In genomic region chr1:35192853-35193664, GRCh38 we compare ENCODE assay signal across 8 cellular contexts. TPM values are rescaled to one million over a fixed set of nuclear protein-coding genes. Genes with fewer than 3 reads are reported as not detected.
DNase-seq lines count a peak whose midpoint lies in the region; ATAC-seq and TF ChIP-seq lines count a peak whose summit lies in the region.

Gene SFPQ (minus strand): TSS chr1:35193145. CDS start chr1:35193049, 96 bp downstream.

- WGBS in spleen, 5 donors: 1 to 2% (median 1%) methylated on average over 28 to 50 of the region's 50 CpGs

- H3K36me3 ChIP-seq in spleen: peaks cover 3 to 35% (median 31%) of the 10 kb centered on the region in 6 donors

- H3K4me3 ChIP-seq in AG09309 (ENCODE audit: control insufficient read depth, low read depth, low read length): peak within 1 kb of the TSS; percentile 77
- peak within 1 kb of the TSS; percentile 64 to 99 (median 94) for H3K4me3 ChIP-seq in spleen

- H3K4me1 ChIP-seq in spleen: peaks cover 29 to 45% (median 42%) of the 10 kb centered on the region in 6 donors

- H3K27me3 ChIP-seq in spleen (replicated peaks in 1 of 7): no peaks in the 10 kb centered on the region

- H3K9me3 ChIP-seq in spleen: no peaks in the 10 kb centered on the region

- no peak for TF ChIP-seq CTCF in AG09309 (IDR thresholded peaks at IDR 0.05; ENCODE audit: control insufficient read depth, insufficient read depth, low read depth, low read length, missing control alignments)
- peak in 3 of 11 experiments; percentile 17 to 31 (median 20) for TF ChIP-seq CTCF in spleen (IDR thresholded peaks at IDR 0.05 in 8 of 11, conservative IDR thresholded peaks at IDR 0.05 in 3 of 11)

- ATAC-seq in GM19023 (IDR thresholded peaks at IDR 0.05; ENCODE audit: unreplicated experiment): peak; percentile 89
- ATAC-seq in HG03280 (IDR thresholded peaks at IDR 0.05; ENCODE audit: unreplicated experiment): peak; percentile 92

- peak within 1 kb of the TSS; percentile 98 to 100 (median 99) for H3K27ac ChIP-seq in spleen

- intact Hi-C loops in spleen (cut with DNase I; ENCODE audit: low total_unique reads): no loop called here

- DNase-seq in AG09309 (ENCODE audit: low read depth): peak; percentile 99
- peak; percentile 97 for DNase-seq in NCI-H345 treated with DMSO at 0.1 percent for 48 hours (lab: John Stamatoyannopoulos, UW; ENCODE audit: unreplicated experiment)
- DNase-seq in activated CD4-positive, CD25-positive, alpha-beta regulatory T cell (lab: John Stamatoyannopoulos, UW): peak; percentile 89 to 97 (median 90)
- DNase-seq in central memory CD4-positive, alpha-beta T cell: peak; percentile 97
- peak; percentile 100 for DNase-seq in inferior parietal cortex (ENCODE audit: extremely low spot score)
- DNase-seq in spleen: peak; percentile 95

- TF ChIP-seq POLR2A in spleen (IDR thresholded peaks at IDR 0.05): peak; percentile 57 to 76 (median 57)

RNA-seq across cellular contexts. Expression of gene SFPQ, which starts in this region (rescaled TPM):
- 100 to 1,000 TPM; 205 to 292 (median 275) TPM for total RNA-seq in spleen
- 100 to 1,000 TPM; 171 to 220 (median 214) TPM for polyA plus RNA-seq in spleen

Comparison
In these comparisons a context has a peak if more than half of its experiments do, and no peak if none do; other contexts are left out.
1. Peak in every context shown above with its lines: DNase-seq, ATAC-seq, H3K4me3 ChIP-seq and H3K27ac ChIP-seq.